ENCODE assay signal across 8 cellular contexts in genomic region chr3:42880601-42881451, GRCh38. TPM values are rescaled to one million over a fixed set of nuclear protein-coding genes. Genes with fewer than 3 reads are reported as not detected.
A peak's percentile ranks its signal among the peaks of the same experiment; 100 is the strongest.
DNase-seq lines count a peak whose midpoint lies in the region; ATAC-seq and TF ChIP-seq lines count a peak whose summit lies in the region.

No MANE protein-coding gene starts in this region.

- H3K27me3 ChIP-seq in ascending aorta = no peaks in the 10 kb centered on the region

- TF ChIP-seq CTCF in GM13976 (IDR thresholded peaks at IDR 0.05; ENCODE audit: borderline replicate concordance, control extremely low read depth, extremely low read depth, insufficient read depth, missing control alignments) (peak; percentile 89), ascending aorta (IDR thresholded peaks at IDR 0.05) (peak; percentile 88 to 97 (median 95))

- no peaks in the 10 kb centered on the region for H3K36me3 Mint-ChIP-seq in T-helper 17 cell (ENCODE audit: low read depth)

- peak; percentile 96 for DNase-seq in GM13976 (ENCODE audit: low spot score)
- DNase-seq in NCI-H1105 (lab: John Stamatoyannopoulos, UW) = peak; percentile 62
- peak; percentile 67 to 79 (median 78) for DNase-seq in T-helper 17 cell
- DNase-seq in ascending aorta (ENCODE audit: low spot score in 2 of 2) = peak; percentile 25 to 92
- DNase-seq in hypothalamus (lab: John Stamatoyannopoulos, UW) = peak in 49 of 51 donors; percentile 23 to 87 (median 68)
- DNase-seq in retina = peak; percentile 93
- no peak for DNase-seq in cortex of kidney (lab: John Stamatoyannopoulos, UW)

- H3K27ac ChIP-seq in ascending aorta = peak overlapping the region; percentile 64 to 75

- H3K4me1 ChIP-seq in ascending aorta = peaks cover 0 to 4% of the 10 kb centered on the region in 2 donors

- peak overlapping the region; percentile 81 for H3K27ac Mint-ChIP-seq in T-helper 17 cell

- H3K36me3 ChIP-seq in ascending aorta = no peaks in the 10 kb centered on the region

- H3K4me3 Mint-ChIP-seq in T-helper 17 cell = peak overlapping the region; percentile 87

- peaks cover 12% of the 10 kb centered on the region for H3K4me1 Mint-ChIP-seq in T-helper 17 cell

- in situ Hi-C loops in GM13976 (cut with MboI; ENCODE audit: low sequenced_read_pairs, unreplicated experiment) = no loop called here

- H3K4me3 ChIP-seq in ascending aorta = peak overlapping the region; percentile 69 to 70

- peaks cover 12% of the 10 kb centered on the region for H3K27me3 Mint-ChIP-seq in T-helper 17 cell

- ATAC-seq in HG02759 (IDR thresholded peaks at IDR 0.05; ENCODE audit: unreplicated experiment) (peak; percentile 98), T-helper 17 cell (peak; percentile 99)

- intact Hi-C loops in ascending aorta (cut with DNase I) = loop anchor here (1.0 to 10.0 kb wide), 4 partner anchors 42 to 296 kb away; partner anchors contain the start of gene SEC22C

- H3K9me3 ChIP-seq in T-helper 17 cell (ENCODE audit: control insufficient read depth, low read length, poor library complexity, severe bottlenecking) (no peaks in the 10 kb centered on the region), ascending aorta (no peaks in the 10 kb centered on the region)

RNA-seq across cellular contexts. Expression of gene CYP8B1, which starts 5.1 kb away (rescaled TPM):
- not detected for total RNA-seq in T-helper 17 cell
- total RNA-seq in ascending aorta = 0.43 TPM

RNA-seq across cellular contexts. Expression of gene ZNF662, which starts 25.1 kb away (rescaled TPM):
- 1 to 10 TPM in 1 of 2 donors, under 1 TPM in 1; 0.94 to 1.4 TPM for total RNA-seq in T-helper 17 cell
- total RNA-seq in ascending aorta = 7.7 TPM
